21 cellular contexts compared by ENCODE assay signal in genomic region chr9:37446401-37446800, GRCh38. TPM values are rescaled to one million over a fixed set of nuclear protein-coding genes. Genes with fewer than 3 reads are reported as not detected.
DNase-seq lines count a peak whose midpoint lies in the region; ATAC-seq and TF ChIP-seq lines count a peak whose summit lies in the region.
"Had no signal": no experiment of that assay in that cellular context is flagged by ENCODE, and none has a peak within 500 bp of the region (broad histone marks: within the 10 kb centered on the region; RNA-seq: fewer than 3 reads in every experiment).

No MANE protein-coding gene starts in this region.

- no peak overlapping the region for H3K4me3 ChIP-seq in neural progenitor cell
- H3K4me3 ChIP-seq: esophagus squamous epithelium, SJCRH30, suprapubic skin, uterus had no signal

- H3K9ac ChIP-seq in neural progenitor cell = no peak overlapping the region

- peaks cover 41% of the 10 kb centered on the region for H4K20me1 ChIP-seq in neural progenitor cell (ENCODE audit: low read depth)

- no peaks in the 10 kb centered on the region for H3K9me3 ChIP-seq in neural progenitor cell (ENCODE audit: low read depth)
- H3K9me3 ChIP-seq: esophagus squamous epithelium, SJCRH30, suprapubic skin, uterus had no signal

- H3K27ac ChIP-seq in neural progenitor cell = peak overlapping the region; percentile 25
- H3K27ac ChIP-seq: esophagus squamous epithelium, SJCRH30, suprapubic skin, uterus had no signal

- H3F3A ChIP-seq in neural progenitor cell (ENCODE audit: low read depth) = peaks cover 25% of the 10 kb centered on the region

- H3K4me1 Mint-ChIP-seq in central memory CD8-positive, alpha-beta T cell = peaks cover 12% of the 10 kb centered on the region
- H3K4me1 Mint-ChIP-seq in neural progenitor cell = peaks cover 10% of the 10 kb centered on the region
- H3K4me1 Mint-ChIP-seq: activated CD4-positive, alpha-beta T cell treated with anti-CD3 and anti-CD28 coated beads, Interleukin-2, amount 10 ng/mL, durations not matched to agents 7 days and 5 days had no signal

- no peak for TF ChIP-seq CTCF in neural progenitor cell (IDR thresholded peaks at IDR 0.05)

- H3K4me3 Mint-ChIP-seq in central memory CD8-positive, alpha-beta T cell = no peak overlapping the region
- no peak overlapping the region for H3K4me3 Mint-ChIP-seq in neural progenitor cell
- H3K4me3 Mint-ChIP-seq: activated CD4-positive, alpha-beta T cell treated with anti-CD3 and anti-CD28 coated beads, Interleukin-2, amount 10 ng/mL, durations not matched to agents 7 days and 5 days; activated naive CD8-positive, alpha-beta T cell treated with anti-CD3 and anti-CD28 coated beads for 36 hours; CD4-positive, alpha-beta T cell; natural killer cell had no signal

- no peaks in the 10 kb centered on the region for H3K9me3 Mint-ChIP-seq in central memory CD8-positive, alpha-beta T cell
- H3K9me3 Mint-ChIP-seq in neural progenitor cell = no peaks in the 10 kb centered on the region
- H3K9me3 Mint-ChIP-seq: activated CD4-positive, alpha-beta T cell treated with anti-CD3 and anti-CD28 coated beads, Interleukin-2, amount 10 ng/mL, durations not matched to agents 7 days and 5 days; activated naive CD8-positive, alpha-beta T cell treated with anti-CD3 and anti-CD28 coated beads for 36 hours; CD4-positive, alpha-beta T cell; natural killer cell had no signal

- no peak overlapping the region for H3K4me2 ChIP-seq in neural progenitor cell

- DNase-seq in COR-L47 (lab: John Stamatoyannopoulos, UW) = peak; percentile 50
- DNase-seq in NCI-H69 (lab: John Stamatoyannopoulos, UW) = peak; percentile 83
- DNase-seq in central memory CD8-positive, alpha-beta T cell (ENCODE audit: low spot score in 2 of 2) = no peak
- DNase-seq in neural progenitor cell (ENCODE audit: low spot score) = no peak
- DNase-seq in cerebellar cortex (ENCODE audit: low spot score) = no peak
- no peak for DNase-seq in AG08396 (ENCODE audit: low spot score)
- DNase-seq: activated CD4-positive, alpha-beta T cell treated with anti-CD3 and anti-CD28 coated beads, Interleukin-2, amount 10 ng/mL, durations not matched to agents 7 days and 5 days; activated naive CD8-positive, alpha-beta T cell treated with anti-CD3 and anti-CD28 coated beads for 36 hours; CD4-positive, alpha-beta T cell; esophagus squamous epithelium; islet precursor cell; midbrain; natural killer cell; NCI-H345; retina; SJCRH30; small intestine; T-helper 1 cell; uterus had no signal

- no peaks in the 10 kb centered on the region for H3K27me3 ChIP-seq in neural progenitor cell
- H3K27me3 ChIP-seq: esophagus squamous epithelium, SJCRH30, suprapubic skin, uterus had no signal

- H3K4me1 ChIP-seq in neural progenitor cell = peaks cover 30% of the 10 kb centered on the region
- H3K4me1 ChIP-seq: SJCRH30, suprapubic skin, uterus had no signal

- peaks cover 20% of the 10 kb centered on the region for H3K36me3 Mint-ChIP-seq in central memory CD8-positive, alpha-beta T cell (ENCODE audit: insufficient read depth)
- peaks cover 25% of the 10 kb centered on the region for H3K36me3 Mint-ChIP-seq in neural progenitor cell
- H3K36me3 Mint-ChIP-seq: natural killer cell had no signal

- H3K79me2 ChIP-seq in neural progenitor cell (ENCODE audit: low read depth) = peaks cover 85% of the 10 kb centered on the region

- peak overlapping the region; percentile 22 for H3K27ac Mint-ChIP-seq in central memory CD8-positive, alpha-beta T cell (ENCODE audit: low read depth)
- no peak overlapping the region for H3K27ac Mint-ChIP-seq in neural progenitor cell
- H3K27ac Mint-ChIP-seq: activated CD4-positive, alpha-beta T cell treated with anti-CD3 and anti-CD28 coated beads, Interleukin-2, amount 10 ng/mL, durations not matched to agents 7 days and 5 days; activated naive CD8-positive, alpha-beta T cell treated with anti-CD3 and anti-CD28 coated beads for 36 hours; CD4-positive, alpha-beta T cell; natural killer cell had no signal

- no peak for ATAC-seq in central memory CD8-positive, alpha-beta T cell (replicated peaks; ENCODE audit: extremely low read depth, poor library complexity, severe bottlenecking)
- no peak for ATAC-seq in HG03354 (IDR thresholded peaks at IDR 0.05; ENCODE audit: poor library complexity, severe bottlenecking, unreplicated experiment)
- ATAC-seq: natural killer cell had no signal

- no peaks in the 10 kb centered on the region for H3K36me3 ChIP-seq in neural progenitor cell
- H3K36me3 ChIP-seq: uterus had no signal

- no peaks in the 10 kb centered on the region for H3K27me3 Mint-ChIP-seq in central memory CD8-positive, alpha-beta T cell
- no peaks in the 10 kb centered on the region for H3K27me3 Mint-ChIP-seq in neural progenitor cell (ENCODE audit: insufficient read depth, low read depth)
- H3K27me3 Mint-ChIP-seq: activated CD4-positive, alpha-beta T cell treated with anti-CD3 and anti-CD28 coated beads, Interleukin-2, amount 10 ng/mL, durations not matched to agents 7 days and 5 days; activated naive CD8-positive, alpha-beta T cell treated with anti-CD3 and anti-CD28 coated beads for 36 hours; CD4-positive, alpha-beta T cell had no signal

- H2AFZ ChIP-seq in neural progenitor cell (replicated peaks) = no peak overlapping the region

RNA-seq across cellular contexts. Expression of gene ZBTB5, which starts 18.8 kb away (rescaled TPM):
- total RNA-seq in neural progenitor cell (ENCODE audit: low replicate concordance) = 24.1 and 24.9 TPM in 2 replicates

RNA-seq across cellular contexts. Expression of gene GRHPR, which starts 23.9 kb away (rescaled TPM):
- total RNA-seq in neural progenitor cell (ENCODE audit: low replicate concordance) = 116 and 187 TPM in 2 replicates

RNA-seq across cellular contexts. Expression of gene POLR1E, which starts 39.3 kb away (rescaled TPM):
- 36.6 and 38.6 TPM in 2 replicates for total RNA-seq in neural progenitor cell (ENCODE audit: low replicate concordance)

Comparison
In these comparisons a context has a peak if more than half of its experiments do, and no peak if none do; other contexts are left out.
1. DNase-seq: peak in COR-L47 (single experiment) and NCI-H69 (single experiment); none in central memory CD8-positive, alpha-beta T cell (0 of 2), neural progenitor cell (single experiment), cerebellar cortex (single experiment) and AG08396 (single experiment).